Comparison of ENCODE assay signal across 1 cellular context in the genomic region with DNA sequence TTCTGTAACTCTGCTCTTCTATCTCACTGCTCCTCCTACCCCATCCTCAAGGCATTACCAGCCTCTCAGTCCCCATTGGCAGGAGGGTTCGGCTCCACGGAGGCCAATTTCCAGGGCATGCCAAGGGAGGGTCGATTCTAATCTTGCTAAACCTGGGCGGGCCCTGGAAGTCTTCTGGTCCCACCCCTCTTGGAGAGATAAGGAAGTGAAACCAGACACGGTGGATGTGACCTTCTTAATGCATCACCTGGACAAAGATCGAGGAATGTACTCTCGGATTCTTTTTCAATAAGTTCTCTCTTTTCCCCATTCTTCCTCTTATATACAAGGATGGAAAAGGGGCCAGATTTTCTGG.
TF ChIP-seq lines count a peak whose summit lies in the region.

No MANE protein-coding gene starts in this region.

TF ChIP-seq in K562, 482 proteins besides CTCF, POLR2A, EP300 and RAD21:
- TF ChIP-seq ZNF717 (CRISPR knock-in tag; IDR thresholded peaks at IDR 0.05): no peak
- no peak for TF ChIP-seq HCFC1 (IDR thresholded peaks at IDR 0.05; ENCODE audit: low read depth, low read length)
- no peak for TF ChIP-seq GATAD2B (IDR thresholded peaks at IDR 0.05; ENCODE audit: borderline replicate concordance)
- TF ChIP-seq DPF2 (IDR thresholded peaks at IDR 0.05): 0 out of 2 replicates have a peak, but pooled peaks have one; percentile 26
- no peak for TF ChIP-seq SMARCA5 (IDR thresholded peaks at IDR 0.05)
- no peak for TF ChIP-seq ZNF766 (CRISPR knock-in tag; conservative IDR thresholded peaks at IDR 0.05)
- TF ChIP-seq, protein P1, sequence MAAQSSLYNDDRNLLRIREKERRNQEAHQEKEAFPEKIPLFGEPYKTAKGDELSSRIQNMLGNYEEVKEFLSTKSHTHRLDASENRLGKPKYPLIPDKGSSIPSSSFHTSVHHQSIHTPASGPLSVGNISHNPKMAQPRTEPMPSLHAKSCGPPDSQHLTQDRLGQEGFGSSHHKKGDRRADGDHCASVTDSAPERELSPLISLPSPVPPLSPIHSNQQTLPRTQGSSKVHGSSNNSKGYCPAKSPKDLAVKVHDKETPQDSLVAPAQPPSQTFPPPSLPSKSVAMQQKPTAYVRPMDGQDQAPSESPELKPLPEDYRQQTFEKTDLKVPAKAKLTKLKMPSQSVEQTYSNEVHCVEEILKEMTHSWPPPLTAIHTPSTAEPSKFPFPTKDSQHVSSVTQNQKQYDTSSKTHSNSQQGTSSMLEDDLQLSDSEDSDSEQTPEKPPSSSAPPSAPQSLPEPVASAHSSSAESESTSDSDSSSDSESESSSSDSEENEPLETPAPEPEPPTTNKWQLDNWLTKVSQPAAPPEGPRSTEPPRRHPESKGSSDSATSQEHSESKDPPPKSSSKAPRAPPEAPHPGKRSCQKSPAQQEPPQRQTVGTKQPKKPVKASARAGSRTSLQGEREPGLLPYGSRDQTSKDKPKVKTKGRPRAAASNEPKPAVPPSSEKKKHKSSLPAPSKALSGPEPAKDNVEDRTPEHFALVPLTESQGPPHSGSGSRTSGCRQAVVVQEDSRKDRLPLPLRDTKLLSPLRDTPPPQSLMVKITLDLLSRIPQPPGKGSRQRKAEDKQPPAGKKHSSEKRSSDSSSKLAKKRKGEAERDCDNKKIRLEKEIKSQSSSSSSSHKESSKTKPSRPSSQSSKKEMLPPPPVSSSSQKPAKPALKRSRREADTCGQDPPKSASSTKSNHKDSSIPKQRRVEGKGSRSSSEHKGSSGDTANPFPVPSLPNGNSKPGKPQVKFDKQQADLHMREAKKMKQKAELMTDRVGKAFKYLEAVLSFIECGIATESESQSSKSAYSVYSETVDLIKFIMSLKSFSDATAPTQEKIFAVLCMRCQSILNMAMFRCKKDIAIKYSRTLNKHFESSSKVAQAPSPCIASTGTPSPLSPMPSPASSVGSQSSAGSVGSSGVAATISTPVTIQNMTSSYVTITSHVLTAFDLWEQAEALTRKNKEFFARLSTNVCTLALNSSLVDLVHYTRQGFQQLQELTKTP (IDR thresholded peaks at IDR 0.05; ENCODE audit: low read depth in 1 of 2, partially characterized antibody in 2 of 2): no peak
- peak; percentile 47 for TF ChIP-seq ELF1 (tag; IDR thresholded peaks at IDR 0.05)
- TF ChIP-seq NRF1 (conservative IDR thresholded peaks at IDR 0.05 in 1 of 2, IDR thresholded peaks at IDR 0.05 in 1 of 2): 0 out of 4 replicates have a peak, but pooled peaks of 1 of the 2 experiments have one; percentile 14
- TF ChIP-seq TEAD1 (CRISPR knock-in tag; IDR thresholded peaks at IDR 0.05): 0 out of 4 replicates have a peak, but pooled peaks of 1 of the 2 experiments have one; percentile 39
- 0 out of 2 replicates have a peak, but pooled peaks have one; percentile 15 for TF ChIP-seq ESRRA (IDR thresholded peaks at IDR 0.05; ENCODE audit: borderline replicate concordance, low read depth)
- TF ChIP-seq, protein P2, sequence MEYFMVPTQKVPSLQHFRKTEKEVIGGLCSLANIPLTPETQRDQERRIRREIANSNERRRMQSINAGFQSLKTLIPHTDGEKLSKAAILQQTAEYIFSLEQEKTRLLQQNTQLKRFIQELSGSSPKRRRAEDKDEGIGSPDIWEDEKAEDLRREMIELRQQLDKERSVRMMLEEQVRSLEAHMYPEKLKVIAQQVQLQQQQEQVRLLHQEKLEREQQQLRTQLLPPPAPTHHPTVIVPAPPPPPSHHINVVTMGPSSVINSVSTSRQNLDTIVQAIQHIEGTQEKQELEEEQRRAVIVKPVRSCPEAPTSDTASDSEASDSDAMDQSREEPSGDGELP (CRISPR knock-in tag; IDR thresholded peaks at IDR 0.05; ENCODE audit: borderline replicate concordance): peak; percentile 34; the same call in 1 of the 2 replicates
- TF ChIP-seq TAF15 (IDR thresholded peaks at IDR 0.05; ENCODE audit: low read depth, low read length): no peak
- TF ChIP-seq, protein P3, sequence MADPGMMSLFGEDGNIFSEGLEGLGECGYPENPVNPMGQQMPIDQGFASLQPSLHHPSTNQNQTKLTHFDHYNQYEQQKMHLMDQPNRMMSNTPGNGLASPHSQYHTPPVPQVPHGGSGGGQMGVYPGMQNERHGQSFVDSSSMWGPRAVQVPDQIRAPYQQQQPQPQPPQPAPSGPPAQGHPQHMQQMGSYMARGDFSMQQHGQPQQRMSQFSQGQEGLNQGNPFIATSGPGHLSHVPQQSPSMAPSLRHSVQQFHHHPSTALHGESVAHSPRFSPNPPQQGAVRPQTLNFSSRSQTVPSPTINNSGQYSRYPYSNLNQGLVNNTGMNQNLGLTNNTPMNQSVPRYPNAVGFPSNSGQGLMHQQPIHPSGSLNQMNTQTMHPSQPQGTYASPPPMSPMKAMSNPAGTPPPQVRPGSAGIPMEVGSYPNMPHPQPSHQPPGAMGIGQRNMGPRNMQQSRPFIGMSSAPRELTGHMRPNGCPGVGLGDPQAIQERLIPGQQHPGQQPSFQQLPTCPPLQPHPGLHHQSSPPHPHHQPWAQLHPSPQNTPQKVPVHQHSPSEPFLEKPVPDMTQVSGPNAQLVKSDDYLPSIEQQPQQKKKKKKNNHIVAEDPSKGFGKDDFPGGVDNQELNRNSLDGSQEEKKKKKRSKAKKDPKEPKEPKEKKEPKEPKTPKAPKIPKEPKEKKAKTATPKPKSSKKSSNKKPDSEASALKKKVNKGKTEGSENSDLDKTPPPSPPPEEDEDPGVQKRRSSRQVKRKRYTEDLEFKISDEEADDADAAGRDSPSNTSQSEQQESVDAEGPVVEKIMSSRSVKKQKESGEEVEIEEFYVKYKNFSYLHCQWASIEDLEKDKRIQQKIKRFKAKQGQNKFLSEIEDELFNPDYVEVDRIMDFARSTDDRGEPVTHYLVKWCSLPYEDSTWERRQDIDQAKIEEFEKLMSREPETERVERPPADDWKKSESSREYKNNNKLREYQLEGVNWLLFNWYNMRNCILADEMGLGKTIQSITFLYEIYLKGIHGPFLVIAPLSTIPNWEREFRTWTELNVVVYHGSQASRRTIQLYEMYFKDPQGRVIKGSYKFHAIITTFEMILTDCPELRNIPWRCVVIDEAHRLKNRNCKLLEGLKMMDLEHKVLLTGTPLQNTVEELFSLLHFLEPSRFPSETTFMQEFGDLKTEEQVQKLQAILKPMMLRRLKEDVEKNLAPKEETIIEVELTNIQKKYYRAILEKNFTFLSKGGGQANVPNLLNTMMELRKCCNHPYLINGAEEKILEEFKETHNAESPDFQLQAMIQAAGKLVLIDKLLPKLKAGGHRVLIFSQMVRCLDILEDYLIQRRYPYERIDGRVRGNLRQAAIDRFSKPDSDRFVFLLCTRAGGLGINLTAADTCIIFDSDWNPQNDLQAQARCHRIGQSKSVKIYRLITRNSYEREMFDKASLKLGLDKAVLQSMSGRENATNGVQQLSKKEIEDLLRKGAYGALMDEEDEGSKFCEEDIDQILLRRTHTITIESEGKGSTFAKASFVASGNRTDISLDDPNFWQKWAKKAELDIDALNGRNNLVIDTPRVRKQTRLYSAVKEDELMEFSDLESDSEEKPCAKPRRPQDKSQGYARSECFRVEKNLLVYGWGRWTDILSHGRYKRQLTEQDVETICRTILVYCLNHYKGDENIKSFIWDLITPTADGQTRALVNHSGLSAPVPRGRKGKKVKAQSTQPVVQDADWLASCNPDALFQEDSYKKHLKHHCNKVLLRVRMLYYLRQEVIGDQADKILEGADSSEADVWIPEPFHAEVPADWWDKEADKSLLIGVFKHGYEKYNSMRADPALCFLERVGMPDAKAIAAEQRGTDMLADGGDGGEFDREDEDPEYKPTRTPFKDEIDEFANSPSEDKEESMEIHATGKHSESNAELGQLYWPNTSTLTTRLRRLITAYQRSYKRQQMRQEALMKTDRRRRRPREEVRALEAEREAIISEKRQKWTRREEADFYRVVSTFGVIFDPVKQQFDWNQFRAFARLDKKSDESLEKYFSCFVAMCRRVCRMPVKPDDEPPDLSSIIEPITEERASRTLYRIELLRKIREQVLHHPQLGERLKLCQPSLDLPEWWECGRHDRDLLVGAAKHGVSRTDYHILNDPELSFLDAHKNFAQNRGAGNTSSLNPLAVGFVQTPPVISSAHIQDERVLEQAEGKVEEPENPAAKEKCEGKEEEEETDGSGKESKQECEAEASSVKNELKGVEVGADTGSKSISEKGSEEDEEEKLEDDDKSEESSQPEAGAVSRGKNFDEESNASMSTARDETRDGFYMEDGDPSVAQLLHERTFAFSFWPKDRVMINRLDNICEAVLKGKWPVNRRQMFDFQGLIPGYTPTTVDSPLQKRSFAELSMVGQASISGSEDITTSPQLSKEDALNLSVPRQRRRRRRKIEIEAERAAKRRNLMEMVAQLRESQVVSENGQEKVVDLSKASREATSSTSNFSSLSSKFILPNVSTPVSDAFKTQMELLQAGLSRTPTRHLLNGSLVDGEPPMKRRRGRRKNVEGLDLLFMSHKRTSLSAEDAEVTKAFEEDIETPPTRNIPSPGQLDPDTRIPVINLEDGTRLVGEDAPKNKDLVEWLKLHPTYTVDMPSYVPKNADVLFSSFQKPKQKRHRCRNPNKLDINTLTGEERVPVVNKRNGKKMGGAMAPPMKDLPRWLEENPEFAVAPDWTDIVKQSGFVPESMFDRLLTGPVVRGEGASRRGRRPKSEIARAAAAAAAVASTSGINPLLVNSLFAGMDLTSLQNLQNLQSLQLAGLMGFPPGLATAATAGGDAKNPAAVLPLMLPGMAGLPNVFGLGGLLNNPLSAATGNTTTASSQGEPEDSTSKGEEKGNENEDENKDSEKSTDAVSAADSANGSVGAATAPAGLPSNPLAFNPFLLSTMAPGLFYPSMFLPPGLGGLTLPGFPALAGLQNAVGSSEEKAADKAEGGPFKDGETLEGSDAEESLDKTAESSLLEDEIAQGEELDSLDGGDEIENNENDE (IDR thresholded peaks at IDR 0.05; ENCODE audit: low read depth, low read length): no peak
- TF ChIP-seq L3MBTL2 (IDR thresholded peaks at IDR 0.05): 0 out of 2 replicates have a peak, but pooled peaks have one; percentile 15
- TF ChIP-seq, protein P4, sequence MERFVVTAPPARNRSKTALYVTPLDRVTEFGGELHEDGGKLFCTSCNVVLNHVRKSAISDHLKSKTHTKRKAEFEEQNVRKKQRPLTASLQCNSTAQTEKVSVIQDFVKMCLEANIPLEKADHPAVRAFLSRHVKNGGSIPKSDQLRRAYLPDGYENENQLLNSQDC (CRISPR knock-in tag; IDR thresholded peaks at IDR 0.05): no peak
- TF ChIP-seq SPI1 (IDR thresholded peaks at IDR 0.05; ENCODE audit: borderline replicate concordance, low read depth, low read length): peak; percentile 33; the same call in 1 of the 2 replicates
- TF ChIP-seq TRIM24 (IDR thresholded peaks at IDR 0.05): no peak
- peak; percentile 61; the same call in 1 of the 2 replicates for TF ChIP-seq CTBP1 (IDR thresholded peaks at IDR 0.05; ENCODE audit: borderline replicate concordance)
- no peak for TF ChIP-seq NFE2L1 (tag; IDR thresholded peaks at IDR 0.05; ENCODE audit: borderline replicate concordance, low read depth)
TF ChIP-seq in K562: peak in this region for 9.
